9 cellular contexts compared by ENCODE assay signal in genomic region chr2:68667371-68667770, GRCh38. TPM values are rescaled to one million over a fixed set of nuclear protein-coding genes. Genes with fewer than 3 reads are reported as not detected.
"Had no signal": no experiment of that assay in that cellular context is flagged by ENCODE, and none has a peak within 500 bp of the region (broad histone marks: within the 10 kb centered on the region; RNA-seq: fewer than 3 reads in every experiment).

No MANE protein-coding gene starts in this region.

- DNase-seq: GDM1, GF-D8 had no signal

- H3K4me3 ChIP-seq: GM12878 had no signal

- FAIRE-seq: G401.6, GM12878, GM12891, GM12892, GM18507, GM19239 had no signal

- ATAC-seq: GM12878 had no signal

RNA-seq across cellular contexts. Expression of gene PROKR1, which starts 24.0 kb away (rescaled TPM):
- total RNA-seq: G401, GM12878 had no signal
